Comparison of ENCODE assay signal across 1 cellular context in genomic region chr12:22543246-22544037, GRCh38.
TF ChIP-seq lines count a peak whose summit lies in the region.

No MANE protein-coding gene starts in this region.

TF ChIP-seq in IMR-90, 13 proteins besides CTCF, POLR2A, EP300 and RAD21 (continued from another document):
- TF ChIP-seq SMC3 (IDR thresholded peaks at IDR 0.05; ENCODE audit: low read depth, low read length), result no peak
- no peak for TF ChIP-seq MAZ (IDR thresholded peaks at IDR 0.05; ENCODE audit: borderline replicate concordance, low read depth, low read length)
- TF ChIP-seq RFX5 (IDR thresholded peaks at IDR 0.05; ENCODE audit: low read depth, low read length), result no peak
- TF ChIP-seq CHD1 (IDR thresholded peaks at IDR 0.05; ENCODE audit: low read depth, low read length), result no peak
- no peak for TF ChIP-seq ELK1 (IDR thresholded peaks at IDR 0.05; ENCODE audit: borderline replicate concordance, low read depth, low read length)
- TF ChIP-seq MXI1 (IDR thresholded peaks at IDR 0.05; ENCODE audit: borderline replicate concordance, low read depth, low read length), result no peak
